In the genomic region with DNA sequence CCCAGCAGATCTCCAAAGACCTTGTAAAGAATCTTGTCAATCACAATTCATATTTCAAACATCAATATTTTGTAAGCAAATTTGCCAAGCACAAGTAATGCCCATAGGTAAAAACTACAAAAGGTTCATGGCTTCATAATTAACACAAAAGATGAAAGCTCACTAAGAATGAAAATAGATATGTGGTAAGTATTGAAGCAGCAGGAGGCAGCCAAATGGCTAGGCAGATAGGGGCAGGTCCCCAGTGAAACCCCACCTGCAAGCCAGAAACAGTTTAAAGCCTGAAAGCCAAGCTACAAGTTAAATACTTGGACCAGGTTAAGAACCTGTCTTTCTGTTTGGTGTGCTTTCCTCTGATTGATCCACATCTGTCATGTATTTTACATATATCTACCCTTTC, we compare ENCODE assay signal across 7 cellular contexts.
"Had no signal": no experiment of that assay in that cellular context is flagged by ENCODE, and none has a peak within 500 bp of the region (broad histone marks: within the 10 kb centered on the region; RNA-seq: fewer than 3 reads in every experiment).

No MANE protein-coding gene starts in this region.

- DNase-seq: GDM1, GF-D8 had no signal

- FAIRE-seq: G401.6, GM12891, GM12892, GM18507, GM19239 had no signal
